18 cellular contexts compared by ENCODE assay signal in the genomic region with DNA sequence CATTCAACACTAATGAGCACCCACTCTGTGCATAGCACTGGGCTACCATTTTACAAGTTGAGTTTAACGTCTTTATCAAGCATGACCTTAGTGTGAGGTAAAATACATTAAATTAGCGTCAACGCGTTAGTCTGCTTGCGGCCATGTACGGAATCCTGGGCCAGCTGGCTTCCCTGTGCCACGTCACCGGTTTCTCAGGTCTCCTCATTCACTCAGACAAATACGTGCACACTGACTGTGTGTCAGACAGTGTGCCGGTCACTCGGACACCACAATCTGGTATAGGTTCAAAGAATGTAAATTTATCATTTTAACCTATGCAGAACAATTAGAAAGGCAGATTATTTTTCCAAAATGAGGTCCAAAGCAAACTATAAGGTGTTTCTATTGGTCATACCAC. TPM values are rescaled to one million over a fixed set of nuclear protein-coding genes. Genes with fewer than 3 reads are reported as not detected.
A peak's percentile ranks its signal among the peaks of the same experiment; 100 is the strongest.
DNase-seq lines count a peak whose midpoint lies in the region; ATAC-seq, FAIRE-seq and TF ChIP-seq lines count a peak whose summit lies in the region.
"Had no signal": no experiment of that assay in that cellular context is flagged by ENCODE, and none has a peak within 500 bp of the region (broad histone marks: within the 10 kb centered on the region; RNA-seq: fewer than 3 reads in every experiment).

No MANE protein-coding gene starts in this region.

- H4K20me1 ChIP-seq in astrocyte (ENCODE audit: insufficient read depth, low read length), result peaks cover 78% of the 10 kb centered on the region

- no peak for TF ChIP-seq EP300 in tibial nerve (IDR thresholded peaks at IDR 0.05)

- H3K27ac Mint-ChIP-seq in HFFc6 (peak overlapping the region; percentile 42), astrocyte (ENCODE audit: unreplicated experiment) (no peak overlapping the region)
- H3K27ac Mint-ChIP-seq: CD8-positive, alpha-beta T cell had no signal

- H3K4me2 ChIP-seq in astrocyte (ENCODE audit: low read length), result no peak overlapping the region

- no peak for TF ChIP-seq POLR2A in tibial nerve (IDR thresholded peaks at IDR 0.05)

- no peaks in the 10 kb centered on the region for H3K9me3 Mint-ChIP-seq in HFFc6
- H3K9me3 Mint-ChIP-seq in astrocyte (ENCODE audit: unreplicated experiment), result no peaks in the 10 kb centered on the region
- H3K9me3 Mint-ChIP-seq: CD8-positive, alpha-beta T cell had no signal

- H3K27ac ChIP-seq in astrocyte (ENCODE audit: low read depth, low read length), result no peak overlapping the region
- H3K27ac ChIP-seq in neutrophil, result peak overlapping the region; percentile 18
- H3K27ac ChIP-seq in tibial nerve, result peak overlapping the region in 2 of 4 donors; percentile 76 to 85
- H3K27ac ChIP-seq: C4-2B had no signal

- H3K4me1 ChIP-seq in astrocyte (ENCODE audit: insufficient read depth, low read length) (peaks cover 22% of the 10 kb centered on the region), neutrophil (ENCODE audit: control insufficient read depth in 1 of 2, insufficient read depth in 1 of 2, low read depth in 1 of 2, low read length in 1 of 2) (peaks cover 0 to 5% of the 10 kb centered on the region in 2 experiments), tibial nerve (peaks cover 0 to 22% (median 0%) of the 10 kb centered on the region in 4 donors)
- H3K4me1 ChIP-seq: BE2C had no signal

- H3K4me3 Mint-ChIP-seq in HFFc6, result no peak overlapping the region
- peak overlapping the region; percentile 62 for H3K4me3 Mint-ChIP-seq in astrocyte (ENCODE audit: unreplicated experiment)
- H3K4me3 Mint-ChIP-seq: CD8-positive, alpha-beta T cell had no signal

- H3K9me3 ChIP-seq in astrocyte (ENCODE audit: insufficient read depth, low read depth, low read length), result no peaks in the 10 kb centered on the region
- H3K9me3 ChIP-seq in neutrophil, result no peaks in the 10 kb centered on the region
- H3K9me3 ChIP-seq in tibial nerve, result no peaks in the 10 kb centered on the region
- H3K9me3 ChIP-seq: BE2C had no signal

- H3K36me3 ChIP-seq in astrocyte (ENCODE audit: insufficient read depth, low read length) (peaks cover 12% of the 10 kb centered on the region), neutrophil (peaks cover 88% of the 10 kb centered on the region), tibial nerve (peaks cover 0 to 70% (median 0%) of the 10 kb centered on the region in 3 donors)

- FAIRE-seq in astrocyte (lab: Jason Lieb, UNC), result no peak
- FAIRE-seq: GM12892, H54 had no signal

- H3K79me2 ChIP-seq in astrocyte (ENCODE audit: insufficient read depth, low read length), result peaks cover 42% of the 10 kb centered on the region

- ATAC-seq in GM21447 (IDR thresholded peaks at IDR 0.05; ENCODE audit: unreplicated experiment), result no peak
- ATAC-seq in activated CD4-positive, CD25-positive, alpha-beta regulatory T cell treated with anti-CD3 and anti-CD28 coated beads, Interleukin-2, amount 50 U/mL, for 24 hours, result no peak
- ATAC-seq: CD8-positive, alpha-beta T cell; HCT116 had no signal

- TF ChIP-seq CTCF in HFFc6 (IDR thresholded peaks at IDR 0.05) (no peak), astrocyte (IDR thresholded peaks at IDR 0.05; ENCODE audit: insufficient read depth, low read depth, low read length) (no peak), neutrophil (IDR thresholded peaks at IDR 0.05) (no peak), tibial nerve (IDR thresholded peaks at IDR 0.05) (no peak)

- no peak overlapping the region for H2AFZ ChIP-seq in astrocyte (ENCODE audit: low read depth, low read length)
- H2AFZ ChIP-seq: GM23248 had no signal

- H3K4me1 Mint-ChIP-seq in HFFc6 (ENCODE audit: low read depth) (peaks cover 42% of the 10 kb centered on the region), astrocyte (ENCODE audit: low read depth, unreplicated experiment) (peaks cover 21% of the 10 kb centered on the region)

- H3K36me3 Mint-ChIP-seq in HFFc6 (ENCODE audit: low read depth), result peaks cover 27% of the 10 kb centered on the region
- H3K36me3 Mint-ChIP-seq in astrocyte (ENCODE audit: low read depth, unreplicated experiment), result peaks cover 14% of the 10 kb centered on the region

- DNase-seq in HFFc6, result no peak
- peak; percentile 30 for DNase-seq in NCI-H82 treated with DMSO at 0.1 percent for 48 hours (lab: John Stamatoyannopoulos, UW; ENCODE audit: unreplicated experiment)
- DNase-seq in astrocyte (ENCODE audit: low read depth), result no peak
- DNase-seq in T-helper 1 cell, result no peak
- no peak for DNase-seq in tibial nerve (ENCODE audit: low spot score in 2 of 2)
- DNase-seq: BE2C; CD8-positive, alpha-beta T cell; COR-L47; DND-41; GDM1; GM23248 had no signal

- no peaks in the 10 kb centered on the region for H3K27me3 ChIP-seq in astrocyte (ENCODE audit: insufficient read depth, low read length)
- no peaks in the 10 kb centered on the region for H3K27me3 ChIP-seq in neutrophil
- no peaks in the 10 kb centered on the region for H3K27me3 ChIP-seq in tibial nerve
- H3K27me3 ChIP-seq: BE2C had no signal

- 93 to 94% methylated on average over 11 of the region's 11 CpGs for WGBS in tibial nerve, 2 donors

- H3K9ac ChIP-seq in astrocyte (ENCODE audit: low read length), result no peak overlapping the region
- H3K9ac ChIP-seq: GM23248 had no signal

- H3K4me3 ChIP-seq in astrocyte (ENCODE audit: insufficient read depth, low read depth, low read length), result no peak overlapping the region
- no peak overlapping the region for H3K4me3 ChIP-seq in neutrophil (ENCODE audit: low read depth in 1 of 2, low read length in 1 of 2)
- H3K4me3 ChIP-seq in tibial nerve, result no peak overlapping the region
- H3K4me3 ChIP-seq: GM23248 had no signal

- H3K27me3 Mint-ChIP-seq in HFFc6 (ENCODE audit: insufficient read depth) (no peaks in the 10 kb centered on the region), astrocyte (ENCODE audit: low read depth, unreplicated experiment) (no peaks in the 10 kb centered on the region)

RNA-seq across cellular contexts. Expression of gene YWHAE, which starts 21.4 kb away (rescaled TPM):
- total RNA-seq in HFFc6 (2021; fragmentation: NEBNext Ultra II Directional; extraction: Animal tissue kit (Norgen Biotek cat#: 25700)), result 100 to 1,000 TPM; 713 to 967 (median 844) TPM
- total RNA-seq in astrocyte (756 and 771 TPM in 2 replicates), tibial nerve (100 to 1,000 TPM; 581 to 765 (median 678) TPM)

RNA-seq across cellular contexts. Expression of gene CRK, which starts 34.6 kb away (rescaled TPM):
- 10 to 100 TPM; 71.1 to 83.1 (median 77.5) TPM for total RNA-seq in HFFc6 (2021; fragmentation: NEBNext Ultra II Directional; extraction: Animal tissue kit (Norgen Biotek cat#: 25700))
- total RNA-seq in astrocyte (81.1 and 83.5 TPM in 2 replicates), tibial nerve (10 to 100 TPM; 65.1 to 72.0 (median 70.0) TPM)
